ENCODE assay signal across 11 cellular contexts in genomic region chr11:19868281-19868821, GRCh38.
A peak's percentile ranks its signal among the peaks of the same experiment; 100 is the strongest.
DNase-seq lines count a peak whose midpoint lies in the region; TF ChIP-seq lines count a peak whose summit lies in the region.
"Had no signal": no experiment of that assay in that cellular context is flagged by ENCODE, and none has a peak within 500 bp of the region (broad histone marks: within the 10 kb centered on the region; RNA-seq: fewer than 3 reads in every experiment).

No MANE protein-coding gene starts in this region.

- H3K9ac ChIP-seq in neural progenitor cell: no peak overlapping the region

- peaks cover 0 to 12% of the 10 kb centered on the region in 2 donors for H3K4me1 ChIP-seq in breast epithelium
- H3K4me1 ChIP-seq in effector memory CD4-positive, alpha-beta T cell (ENCODE audit: control insufficient read depth, insufficient read depth, low read length, poor library complexity, severe bottlenecking): no peaks in the 10 kb centered on the region
- peaks cover 37% of the 10 kb centered on the region for H3K4me1 ChIP-seq in neural progenitor cell

- TF ChIP-seq CTCF in breast epithelium (IDR thresholded peaks at IDR 0.05) (no peak), neural progenitor cell (IDR thresholded peaks at IDR 0.05) (no peak)

- H3K36me3 ChIP-seq in MG63 (peaks cover 69% of the 10 kb centered on the region), breast epithelium (no peaks in the 10 kb centered on the region), neural progenitor cell (no peaks in the 10 kb centered on the region)
- H3K36me3 ChIP-seq in effector memory CD4-positive, alpha-beta T cell (ENCODE audit: control insufficient read depth, insufficient read depth, low read length): no peaks in the 10 kb centered on the region
- H3K36me3 ChIP-seq: Peyer's patch had no signal

- H3K36me3 Mint-ChIP-seq in neural progenitor cell: peaks cover 4% of the 10 kb centered on the region
- H3K36me3 Mint-ChIP-seq: CD8-positive, alpha-beta T cell had no signal

- H3K4me3 ChIP-seq in MG63 (no peak overlapping the region), breast epithelium (no peak overlapping the region), neural progenitor cell (no peak overlapping the region)
- H3K4me3 ChIP-seq in effector memory CD4-positive, alpha-beta T cell (ENCODE audit: insufficient read depth, low read depth, low read length, poor library complexity, severe bottlenecking): no peak overlapping the region
- H3K4me3 ChIP-seq: Peyer's patch had no signal

- H3K27ac ChIP-seq in breast epithelium: peak overlapping the region; percentile 43 to 68
- H3K27ac ChIP-seq in effector memory CD4-positive, alpha-beta T cell (ENCODE audit: insufficient read depth, low read length, poor library complexity, severe bottlenecking): no peak overlapping the region
- H3K27ac ChIP-seq in neural progenitor cell: no peak overlapping the region

- intact Hi-C loops in breast epithelium (cut with DNase I; ENCODE audit: low total_unique reads): no loop called here

- H3K4me1 Mint-ChIP-seq in neural progenitor cell: peaks cover 36% of the 10 kb centered on the region

- no peak overlapping the region for H3K4me3 Mint-ChIP-seq in neural progenitor cell
- H3K4me3 Mint-ChIP-seq: CD8-positive, alpha-beta T cell had no signal

- H3K27me3 Mint-ChIP-seq in neural progenitor cell (ENCODE audit: insufficient read depth, low read depth): peaks cover 5% of the 10 kb centered on the region

- no peak overlapping the region for H3K27ac Mint-ChIP-seq in neural progenitor cell
- H3K27ac Mint-ChIP-seq: CD8-positive, alpha-beta T cell had no signal

- no peak overlapping the region for H3K4me2 ChIP-seq in neural progenitor cell

- no peaks in the 10 kb centered on the region for H3K79me2 ChIP-seq in neural progenitor cell (ENCODE audit: low read depth)

- no peak for TF ChIP-seq POLR2A in breast epithelium (IDR thresholded peaks at IDR 0.05)

- H3K27me3 ChIP-seq in MG63 (no peaks in the 10 kb centered on the region), breast epithelium (no peaks in the 10 kb centered on the region), neural progenitor cell (no peaks in the 10 kb centered on the region)
- no peaks in the 10 kb centered on the region for H3K27me3 ChIP-seq in effector memory CD4-positive, alpha-beta T cell (replicated peaks; ENCODE audit: control insufficient read depth, insufficient read depth, low read length, poor library complexity, severe bottlenecking)
- H3K27me3 ChIP-seq: Peyer's patch had no signal

- H3F3A ChIP-seq in neural progenitor cell (ENCODE audit: low read depth): peaks cover 9% of the 10 kb centered on the region

- H4K20me1 ChIP-seq in neural progenitor cell (ENCODE audit: low read depth): peaks cover 6% of the 10 kb centered on the region

- no peak overlapping the region for H2AFZ ChIP-seq in neural progenitor cell (replicated peaks)

- no peaks in the 10 kb centered on the region for H3K9me3 Mint-ChIP-seq in neural progenitor cell
- H3K9me3 Mint-ChIP-seq: CD8-positive, alpha-beta T cell had no signal

- no peaks in the 10 kb centered on the region for H3K9me3 ChIP-seq in MG63
- no peaks in the 10 kb centered on the region for H3K9me3 ChIP-seq in breast epithelium
- H3K9me3 ChIP-seq in effector memory CD4-positive, alpha-beta T cell (ENCODE audit: control insufficient read depth, low read length): no peaks in the 10 kb centered on the region
- no peaks in the 10 kb centered on the region for H3K9me3 ChIP-seq in neural progenitor cell (ENCODE audit: low read depth)
- H3K9me3 ChIP-seq: Peyer's patch had no signal

- peak; percentile 65 for DNase-seq in AG08396 (ENCODE audit: low spot score)
- peak; percentile 80 for DNase-seq in MG63
- peak; percentile 56 to 81 for DNase-seq in breast epithelium (ENCODE audit: low spot score in 2 of 2)
- DNase-seq in iris pigment epithelial cell (ENCODE audit: low read depth): peak; percentile 79
- DNase-seq in effector memory CD4-positive, alpha-beta T cell: no peak
- DNase-seq in H4 (ENCODE audit: low spot score): no peak
- DNase-seq in neural progenitor cell (ENCODE audit: low spot score): no peak
- no peak for DNase-seq in T1000 (lab: John Stamatoyannopoulos, UW)
- DNase-seq: CD8-positive, alpha-beta T cell; occipital lobe; Peyer's patch had no signal

Comparison
In these comparisons a context has a peak if more than half of its experiments do, and no peak if none do; other contexts are left out.
1. DNase-seq: peak in AG08396 (single experiment), MG63 (single experiment), breast epithelium (2 of 2) and iris pigment epithelial cell (single experiment); none in effector memory CD4-positive, alpha-beta T cell (0 of 3), H4 (single experiment), neural progenitor cell (single experiment) and T1000 (single experiment).
2. H3K27ac ChIP-seq: peak in breast epithelium (2 of 2); none in effector memory CD4-positive, alpha-beta T cell (single experiment) and neural progenitor cell (single experiment).